1 cellular context compared by ENCODE assay signal in genomic region chr17:46199379-46199778, GRCh38.
TF ChIP-seq lines count a peak whose summit lies in the region.

No MANE protein-coding gene starts in this region.

TF ChIP-seq in IMR-90, 13 proteins besides CTCF, POLR2A, EP300 and RAD21:
- TF ChIP-seq MXI1 (IDR thresholded peaks at IDR 0.05; ENCODE audit: borderline replicate concordance, low read depth, low read length) (no peak), FOS (IDR thresholded peaks at IDR 0.05; ENCODE audit: low read depth, low read length) (no peak), MAFK (IDR thresholded peaks at IDR 0.05; ENCODE audit: low read depth, low read length) (no peak)
